ENCODE assay signal across 8 cellular contexts in the genomic region with DNA sequence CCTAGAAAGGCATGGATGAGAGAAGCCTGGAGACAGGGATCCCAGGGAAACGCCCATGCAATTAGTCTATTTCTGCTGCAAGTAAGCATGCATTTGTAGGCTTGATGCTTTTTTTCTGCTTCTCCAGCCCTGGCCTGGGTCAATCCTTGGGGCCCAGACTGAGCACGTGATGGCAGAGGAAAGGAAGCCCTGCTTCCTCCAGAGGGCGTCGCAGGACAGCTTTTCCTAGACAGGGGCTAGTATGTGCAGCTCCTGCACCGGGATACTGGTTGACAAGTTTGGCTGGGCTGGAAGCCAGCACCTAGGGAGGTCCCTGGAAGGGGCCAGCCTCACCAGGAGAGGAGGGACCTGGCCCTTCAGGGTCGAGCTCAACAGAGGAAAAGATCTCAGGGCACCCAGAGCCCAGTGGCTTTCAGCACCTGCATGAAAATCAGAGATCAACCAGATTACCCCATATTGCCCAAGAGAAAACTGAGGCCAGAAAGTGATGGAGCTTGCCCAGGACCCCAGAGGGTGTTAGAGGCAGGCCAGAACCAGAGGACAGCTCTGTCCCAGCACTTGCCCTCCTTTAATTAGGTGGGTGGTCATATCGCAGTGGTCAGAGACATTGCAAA.
DNase-seq lines count a peak whose midpoint lies in the region; TF ChIP-seq lines count a peak whose summit lies in the region.

No MANE protein-coding gene starts in this region.

- no peak overlapping the region for H3K4me3 ChIP-seq in ascending aorta
- no peak overlapping the region for H3K4me3 ChIP-seq in smooth muscle cell

- H3F3A ChIP-seq in smooth muscle cell (ENCODE audit: low read depth) = no peaks in the 10 kb centered on the region

- no peak overlapping the region for H3K27ac ChIP-seq in ascending aorta
- no peak overlapping the region for H3K27ac ChIP-seq in smooth muscle cell (ENCODE audit: low read depth)

- H3K9me3 ChIP-seq in ascending aorta (no peaks in the 10 kb centered on the region), smooth muscle cell (replicated peaks; ENCODE audit: low read depth) (no peaks in the 10 kb centered on the region)

- DNase-seq in activated CD8-positive, alpha-beta memory T cell treated with anti-CD3 and anti-CD28 coated beads, Interleukin-2, amount 50 U/mL, for 48 hours = peak; percentile 55
- DNase-seq in activated CD8-positive, alpha-beta memory T cell treated with anti-CD3 and anti-CD28 coated beads, Interleukin-2, amount 50 U/mL, for 4 hours = no peak
- DNase-seq in HK-2 (ENCODE audit: unreplicated experiment) (peak; percentile 62), NCI-H82 treated with DMSO at 0.1 percent for 48 hours (lab: John Stamatoyannopoulos, UW; ENCODE audit: unreplicated experiment) (peak; percentile 41), ascending aorta (ENCODE audit: low spot score in 2 of 2) (peak in 1 of 2 donors; percentile 77), hippocampal formation (lab: John Stamatoyannopoulos, UW) (peak; percentile 1 to 10), smooth muscle cell (lab: John Stamatoyannopoulos, UW; ENCODE audit: unreplicated experiment) (peak; percentile 19)
- no peak for DNase-seq in stimulated activated naive CD4-positive, alpha-beta T cell (lab: John Stamatoyannopoulos, UW)

- TF ChIP-seq CTCF in ascending aorta (IDR thresholded peaks at IDR 0.05) (peak; percentile 27 to 49 (median 31)), smooth muscle cell (IDR thresholded peaks at IDR 0.05; ENCODE audit: borderline replicate concordance, insufficient read depth, poor library complexity, severe bottlenecking) (peak; percentile 74)

- H3K4me1 ChIP-seq in ascending aorta (peaks cover 0 to 7% of the 10 kb centered on the region in 2 donors), smooth muscle cell (ENCODE audit: low read depth) (peaks cover 5% of the 10 kb centered on the region)

- no peak overlapping the region for H3K9ac ChIP-seq in smooth muscle cell (ENCODE audit: low read depth)

- no peak overlapping the region for H3K4me2 ChIP-seq in smooth muscle cell

- H3K27me3 ChIP-seq in ascending aorta = no peaks in the 10 kb centered on the region
- no peaks in the 10 kb centered on the region for H3K27me3 ChIP-seq in smooth muscle cell (ENCODE audit: low read depth)

- H3K79me2 ChIP-seq in smooth muscle cell (ENCODE audit: low read depth) = no peaks in the 10 kb centered on the region

- WGBS in smooth muscle cell (ENCODE audit: low lambda C conversion rate) = 18% methylated on average over 7 of the region's 7 CpGs

- H3K36me3 ChIP-seq in ascending aorta (no peaks in the 10 kb centered on the region), smooth muscle cell (ENCODE audit: low read depth) (no peaks in the 10 kb centered on the region)

- H4K20me1 ChIP-seq in smooth muscle cell (ENCODE audit: low read depth) = no peaks in the 10 kb centered on the region

- H2AFZ ChIP-seq in smooth muscle cell (ENCODE audit: low read depth) = no peak overlapping the region

- intact Hi-C loops in ascending aorta (cut with DNase I) = loop anchor here (5.0 kb wide), 1 partner anchor 1340 kb away; no protein-coding TSS in a partner anchor

Comparison
In these comparisons a context has a peak if more than half of its experiments do, and no peak if none do; other contexts are left out.
1. DNase-seq: peak in activated CD8-positive, alpha-beta memory T cell treated with anti-CD3 and anti-CD28 coated beads, Interleukin-2, amount 50 U/mL, for 48 hours (single experiment), HK-2 (single experiment), NCI-H82 treated with DMSO at 0.1 percent for 48 hours (single experiment), hippocampal formation (2 of 2) and smooth muscle cell (single experiment); none in activated CD8-positive, alpha-beta memory T cell treated with anti-CD3 and anti-CD28 coated beads, Interleukin-2, amount 50 U/mL, for 4 hours (single experiment) and stimulated activated naive CD4-positive, alpha-beta T cell (0 of 6).